18 cellular contexts compared by ENCODE assay signal in genomic region chr6:167704396-167704801, GRCh38.
DNase-seq lines count a peak whose midpoint lies in the region; ATAC-seq, FAIRE-seq and TF ChIP-seq lines count a peak whose summit lies in the region.
"Had no signal": no experiment of that assay in that cellular context is flagged by ENCODE, and none has a peak within 500 bp of the region (broad histone marks: within the 10 kb centered on the region; RNA-seq: fewer than 3 reads in every experiment).

No MANE protein-coding gene starts in this region.

- TF ChIP-seq EP300 in HepG2 (IDR thresholded peaks at IDR 0.05; ENCODE audit: low read depth in 2 of 2, low read length in 2 of 2), result no peak
- TF ChIP-seq EP300 in HepG2 (CRISPR knock-in tag; IDR thresholded peaks at IDR 0.05; ENCODE audit: borderline replicate concordance), result no peak

- ATAC-seq in HepG2 (peak; percentile 41), right lobe of liver (no peak)
- no peak for ATAC-seq in stimulated activated naive CD8-positive, alpha-beta T cell treated with anti-CD3 and anti-CD28 coated beads, Interleukin-15, Interleukin-2, amounts not matched to agents 100 U/mL and 50 U/mL, for 24 hours

- in situ Hi-C loops in HepG2 (cut with HindIII; ENCODE audit: extremely low pct_ligation_motif_present, low pct_unique_long_range_greater_than_20kb), result no loop called here

- FAIRE-seq in HepG2 (lab: Jason Lieb, UNC), result no peak
- FAIRE-seq: D721Med had no signal

- H3K4me3 Mint-ChIP-seq in neural progenitor cell, result no peak overlapping the region

- no peak overlapping the region for H3K27ac Mint-ChIP-seq in neural progenitor cell
- H3K27ac Mint-ChIP-seq: CD8-positive, alpha-beta memory T cell had no signal

- H3K27me3 ChIP-seq in HepG2 (ENCODE audit: control insufficient read depth in 1 of 2, insufficient read depth in 2 of 2, low read length in 2 of 2), result no peaks in the 10 kb centered on the region; a peak in 1 of 5 replicates
- no peaks in the 10 kb centered on the region for H3K27me3 ChIP-seq in right lobe of liver
- H3K27me3 ChIP-seq in neural progenitor cell, result no peaks in the 10 kb centered on the region

- H3K4me3 ChIP-seq in HepG2 (replicated peaks in 1 of 3; ENCODE audit: insufficient read depth in 1 of 3, low read depth in 2 of 3, low read length in 3 of 3) (no peak overlapping the region), right lobe of liver (no peak overlapping the region), neural progenitor cell (no peak overlapping the region)
- H3K4me3 ChIP-seq: SK-N-MC had no signal

- no peaks in the 10 kb centered on the region for H3K36me3 ChIP-seq in HepG2 (replicated peaks in 1 of 2; ENCODE audit: control insufficient read depth in 1 of 2, insufficient read depth in 2 of 2, low read length in 2 of 2)
- no peaks in the 10 kb centered on the region for H3K36me3 ChIP-seq in right lobe of liver
- H3K36me3 ChIP-seq in neural progenitor cell, result no peaks in the 10 kb centered on the region

- no peak for DNase-seq in HepG2 (ENCODE audit: low spot score)
- no peak for DNase-seq in right lobe of liver
- DNase-seq in ecto neural progenitor cell (ENCODE audit: low spot score), result peak; percentile 38
- no peak for DNase-seq in neural progenitor cell (ENCODE audit: low spot score)
- no peak for DNase-seq in superior temporal gyrus (ENCODE audit: extremely low spot score)
- DNase-seq in stimulated activated naive CD8-positive, alpha-beta T cell treated with anti-CD3 and anti-CD28 coated beads, Interleukin-15, Interleukin-2, amounts not matched to agents 100 U/mL and 50 U/mL, for 24 hours, result no peak
- no peak for DNase-seq in retina
- DNase-seq in stimulated activated CD4-positive, alpha-beta T cell treated with anti-CD3 and anti-CD28 coated beads, Interleukin-2, amount 100 ng/mL, for 24 hours, result no peak
- DNase-seq: C1 segment of cervical spinal cord; CD8-positive, alpha-beta memory T cell; DMS79 treated with DMSO at 0.1 percent for 48 hours; NCI-H1105; NCI-H2081; NCI-H82; OCI-M1; Right ventricle myocardium superior had no signal

- TF ChIP-seq RAD21 in HepG2 (CRISPR knock-in tag; IDR thresholded peaks at IDR 0.05), result no peak

- TF ChIP-seq CTCF in HepG2 (CRISPR knock-in tag; IDR thresholded peaks at IDR 0.05) (no peak), right lobe of liver (IDR thresholded peaks at IDR 0.05) (no peak), neural progenitor cell (IDR thresholded peaks at IDR 0.05) (no peak)

- H3F3A ChIP-seq in neural progenitor cell (ENCODE audit: low read depth), result no peaks in the 10 kb centered on the region

- H3K9me3 ChIP-seq in HepG2 (ENCODE audit: low read length), result no peaks in the 10 kb centered on the region
- no peaks in the 10 kb centered on the region for H3K9me3 ChIP-seq in right lobe of liver
- H3K9me3 ChIP-seq in neural progenitor cell (ENCODE audit: low read depth), result no peaks in the 10 kb centered on the region

- TF ChIP-seq POLR2A in HepG2 (IDR thresholded peaks at IDR 0.05; ENCODE audit: insufficient read depth in 1 of 2, low read depth in 2 of 2, low read length in 2 of 2) (no peak), right lobe of liver (IDR thresholded peaks at IDR 0.05) (no peak)

- no peaks in the 10 kb centered on the region for H3K36me3 Mint-ChIP-seq in neural progenitor cell
- H3K36me3 Mint-ChIP-seq: CD8-positive, alpha-beta memory T cell had no signal

- POLR2A ChIA-PET in HepG2 (lab: Yijun Ruan, JAX), result interaction anchor here (1.0 to 1.5 kb wide), 2 partner anchors 16 to 28 kb away, joined by 3 to 5 read pairs; no protein-coding TSS in a partner anchor

- H3K9ac ChIP-seq in HepG2 (ENCODE audit: insufficient read depth, low read depth, low read length), result no peak overlapping the region
- no peak overlapping the region for H3K9ac ChIP-seq in neural progenitor cell

- no peaks in the 10 kb centered on the region for H4K20me1 ChIP-seq in HepG2 (ENCODE audit: insufficient read depth, low read length)
- no peaks in the 10 kb centered on the region for H4K20me1 ChIP-seq in neural progenitor cell (ENCODE audit: low read depth)

- peaks cover 29% of the 10 kb centered on the region for H3K4me1 Mint-ChIP-seq in neural progenitor cell

- H2AFZ ChIP-seq in HepG2 (ENCODE audit: low read length) (peak overlapping the region; percentile 85), neural progenitor cell (replicated peaks) (peak overlapping the region; percentile 68)

- H3K9me3 Mint-ChIP-seq in neural progenitor cell, result no peaks in the 10 kb centered on the region

- CTCF ChIA-PET in HepG2 (lab: Yijun Ruan, JAX; ENCODE audit: low intra/inter-chr PET ratio, low total read pairs), result no interaction called here

- no peak overlapping the region for H3K27ac ChIP-seq in HepG2 (ENCODE audit: extremely low read length, insufficient read depth, low read length)
- no peak overlapping the region for H3K27ac ChIP-seq in right lobe of liver
- no peak overlapping the region for H3K27ac ChIP-seq in neural progenitor cell
- H3K27ac ChIP-seq: SK-N-MC had no signal

- peaks cover 9% of the 10 kb centered on the region for H3K27me3 Mint-ChIP-seq in neural progenitor cell (ENCODE audit: insufficient read depth, low read depth)

- WGBS in HepG2 (ENCODE audit: low lambda C conversion rate), result 75% methylated on average over 12 of the region's 12 CpGs
- WGBS in right lobe of liver (ENCODE audit: insufficient coverage, low coverage, low lambda C conversion rate, missing lambda C conversion rate), result 33% methylated on average over 1 of the region's 12 CpGs

- intact Hi-C loops in HepG2 (cut with micrococcal nuclease; ENCODE audit: unreplicated experiment), result no loop called here
- intact Hi-C loops in right lobe of liver (cut with DNase I), result no loop called here

- H3K4me1 ChIP-seq in HepG2 (ENCODE audit: insufficient read depth, low read length), result peaks cover 59% of the 10 kb centered on the region
- H3K4me1 ChIP-seq in right lobe of liver, result no peaks in the 10 kb centered on the region
- no peaks in the 10 kb centered on the region for H3K4me1 ChIP-seq in neural progenitor cell

- H3K4me2 ChIP-seq in HepG2 (ENCODE audit: low read depth, low read length) (no peak overlapping the region), neural progenitor cell (no peak overlapping the region)

- no TSS peak for BruUV-seq in HepG2 (replicated peaks; lab: Mats Ljungman, UMichigan)

- H3K79me2 ChIP-seq in HepG2 (ENCODE audit: insufficient read depth, low read length), result no peaks in the 10 kb centered on the region
- H3K79me2 ChIP-seq in neural progenitor cell (ENCODE audit: low read depth), result no peaks in the 10 kb centered on the region

TF ChIP-seq in HepG2, 621 proteins besides CTCF, POLR2A, EP300 and RAD21:
- TF ChIP-seq ZBTB26 (CRISPR knock-in tag; IDR thresholded peaks at IDR 0.05; ENCODE audit: borderline replicate concordance) (peak; percentile 69; the same call in 1 of the 2 replicates), HNF4A (CRISPR knock-in tag; IDR thresholded peaks at IDR 0.05) (no peak), ZNF263 (CRISPR knock-in tag; IDR thresholded peaks at IDR 0.05) (peak; percentile 83)
